ENCODE assay signal across 9 cellular contexts in genomic region chr5:140403613-140404012, GRCh38. TPM values are rescaled to one million over a fixed set of nuclear protein-coding genes. Genes with fewer than 3 reads are reported as not detected.
A peak's percentile ranks its signal among the peaks of the same experiment; 100 is the strongest.
DNase-seq lines count a peak whose midpoint lies in the region; ATAC-seq and TF ChIP-seq lines count a peak whose summit lies in the region.
"Had no signal": no experiment of that assay in that cellular context is flagged by ENCODE, and none has a peak within 500 bp of the region (broad histone marks: within the 10 kb centered on the region; RNA-seq: fewer than 3 reads in every experiment).

No MANE protein-coding gene starts in this region.

- no TSS peak for BruUV-seq in Calu3 (replicated peaks; lab: Mats Ljungman, UMichigan)

- ATAC-seq in GM19455 (IDR thresholded peaks at IDR 0.05; ENCODE audit: unreplicated experiment) (no peak), HG02981 (IDR thresholded peaks at IDR 0.05; ENCODE audit: unreplicated experiment) (no peak)

- H3K27ac Mint-ChIP-seq in nephron, result peak overlapping the region; percentile 27 to 80 (median 69)
- no peak overlapping the region for H3K27ac Mint-ChIP-seq in Calu3 (ENCODE audit: unreplicated experiment)

- H3K4me3 Mint-ChIP-seq in nephron, result no peak overlapping the region
- H3K4me3 Mint-ChIP-seq in Calu3 (ENCODE audit: low read depth, unreplicated experiment), result no peak overlapping the region

- intact Hi-C loops in Calu3 (cut with micrococcal nuclease; ENCODE audit: unreplicated experiment), result loop anchor here (10.0 kb wide), 1 partner anchor 231 kb away; the partner anchor contains the start of genes CD14 and TMCO6

- H3K27ac ChIP-seq in HUES6 (ENCODE audit: low read depth, low read length) (no peak overlapping the region), coronary artery (no peak overlapping the region)

- no peaks in the 10 kb centered on the region for H3K9me3 Mint-ChIP-seq in nephron
- no peaks in the 10 kb centered on the region for H3K9me3 Mint-ChIP-seq in Calu3 (ENCODE audit: low read depth, unreplicated experiment)

- H3K9ac ChIP-seq in HUES6 (ENCODE audit: low read length), result no peak overlapping the region

- no peak for DNase-seq in AG04449 (ENCODE audit: low read depth, low spot score)
- no peak for DNase-seq in coronary artery (ENCODE audit: low spot score)
- DNase-seq in Calu3, result no peak
- DNase-seq in SW 1271 (lab: John Stamatoyannopoulos, UW), result no peak

- no peaks in the 10 kb centered on the region for H3K36me3 ChIP-seq in HUES6 (ENCODE audit: control insufficient read depth, insufficient read depth, low read length)

- CTCF ChIA-PET in AG04449 (lab: Yijun Ruan, JAX) (no interaction called here), Calu3 (lab: Charles Lee) (no interaction called here)

- TF ChIP-seq CTCF in AG04449 (IDR thresholded peaks at IDR 0.05; ENCODE audit: insufficient read depth, low read length, missing control alignments) (no peak), coronary artery (IDR thresholded peaks at IDR 0.05) (no peak), nephron (IDR thresholded peaks at IDR 0.05; ENCODE audit: unreplicated experiment in 3 of 3) (no peak), Calu3 (IDR thresholded peaks at IDR 0.05; ENCODE audit: unreplicated experiment) (no peak)

- H3K9me3 ChIP-seq in HUES6 (ENCODE audit: control insufficient read depth, insufficient read depth, low read depth, low read length), result no peaks in the 10 kb centered on the region

- no peaks in the 10 kb centered on the region for H3K27me3 ChIP-seq in HUES6 (ENCODE audit: control insufficient read depth, insufficient read depth, low read length)

- H3K4me3 ChIP-seq in AG04449 (ENCODE audit: low read depth, low read length), result peak overlapping the region; percentile 4; the same call in 1 of the 2 replicates
- peak overlapping the region; percentile 73 for H3K4me3 ChIP-seq in HUES6 (ENCODE audit: low read depth, low read length)
- H3K4me3 ChIP-seq in coronary artery, result peak overlapping the region; percentile 99

- peaks cover 11% of the 10 kb centered on the region for H3K4me1 ChIP-seq in HUES6 (ENCODE audit: control insufficient read depth, insufficient read depth, low read length)

- H3K4me1 Mint-ChIP-seq in nephron, result peaks cover 24% of the 10 kb centered on the region
- H3K4me1 Mint-ChIP-seq in Calu3 (ENCODE audit: low read depth, unreplicated experiment), result peaks cover 21% of the 10 kb centered on the region

- H3K36me3 Mint-ChIP-seq in nephron (ENCODE audit: low read depth) (peaks cover 17% of the 10 kb centered on the region), Calu3 (ENCODE audit: insufficient read depth, unreplicated experiment) (peaks cover 15% of the 10 kb centered on the region)

- H3K27me3 Mint-ChIP-seq in nephron (ENCODE audit: low read depth) (no peaks in the 10 kb centered on the region), Calu3 (ENCODE audit: unreplicated experiment) (no peaks in the 10 kb centered on the region)

- POLR2A ChIA-PET in AG04449 (lab: Yijun Ruan, JAX), result no interaction called here

RNA-seq across cellular contexts. Expression of gene ANKHD1, which starts 2.0 kb away (rescaled TPM):
- 160 and 167 TPM in 2 replicates for total RNA-seq in Calu3 (2022)

RNA-seq across cellular contexts. Expression of gene SLC4A9, which starts 43.6 kb away (rescaled TPM):
- total RNA-seq in Calu3 (2022), result 0.24 TPM in 1 of 2 replicates, not detected in the other
- total RNA-seq: bronchial epithelial cell had no signal

RNA-seq across cellular contexts. Expression of gene HBEGF, which starts 57.2 kb away (rescaled TPM):
- total RNA-seq in Calu3 (2022), result 6.4 and 7.2 TPM in 2 replicates

Comparison
In these comparisons a context has a peak if more than half of its experiments do, and no peak if none do; other contexts are left out.
1. H3K4me3 ChIP-seq: peak in every context shown above with its lines; median percentile 99 in coronary artery; 73 in HUES6; 4 in AG04449.